7 cellular contexts compared by ENCODE assay signal in genomic region chr6:161338015-161338414, GRCh38.
"Had no signal": no experiment of that assay in that cellular context is flagged by ENCODE, and none has a peak within 500 bp of the region (broad histone marks: within the 10 kb centered on the region; RNA-seq: fewer than 3 reads in every experiment).

No MANE protein-coding gene starts in this region.

- H2AFZ ChIP-seq: GM23338 had no signal

- H3K27ac ChIP-seq: HL-60 had no signal

- H3K4me2 ChIP-seq: GM23338 had no signal

- DNase-seq: H9, HCEC 1CT, KG1 had no signal

- FAIRE-seq: H1, H54 had no signal

- ATAC-seq: GM23338 had no signal

- H3K4me3 ChIP-seq: GM23338 had no signal
